Comparison of ENCODE assay signal across 23 cellular contexts in the genomic region with DNA sequence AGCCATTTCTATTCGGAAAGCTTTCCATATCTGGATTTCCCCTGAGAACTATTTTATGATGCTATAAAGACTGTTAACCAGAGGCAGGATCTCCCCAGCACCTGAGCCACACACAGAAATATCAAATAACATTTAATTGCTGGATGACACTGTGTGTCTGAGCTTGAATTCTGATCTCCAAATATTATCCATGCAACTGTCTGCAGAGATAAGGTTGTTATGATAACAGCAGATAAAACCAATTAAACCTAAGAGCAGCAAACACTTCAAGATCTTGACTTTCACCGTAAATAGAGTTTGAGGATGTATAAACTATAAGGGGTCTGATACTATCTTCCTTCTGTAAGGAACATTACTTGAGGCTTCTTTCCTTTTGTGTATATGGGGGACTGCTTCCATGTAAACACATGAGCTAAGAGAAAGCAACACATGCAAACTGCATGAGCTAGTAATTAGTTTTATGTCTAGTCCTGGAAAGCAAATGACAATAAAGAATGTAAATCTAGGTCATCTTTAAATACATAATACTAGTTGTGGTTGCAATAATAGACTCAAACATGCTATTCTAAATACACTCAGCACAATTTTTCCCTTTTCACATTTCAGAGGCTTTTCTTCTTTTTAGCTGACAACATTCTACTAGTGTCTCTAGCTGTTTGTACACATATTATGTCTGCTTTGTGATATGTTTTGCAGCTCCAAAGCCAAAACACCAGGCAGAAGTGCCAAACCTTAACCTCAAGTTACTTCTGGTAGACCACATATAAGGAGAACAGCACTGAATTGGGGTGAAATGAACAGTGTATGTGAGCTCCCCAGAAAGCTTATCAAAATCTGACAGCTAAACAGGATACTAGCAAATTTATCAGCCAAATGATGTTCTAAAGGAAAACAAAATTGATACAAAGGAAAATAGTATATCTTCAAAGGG.
DNase-seq lines count a peak whose midpoint lies in the region; ATAC-seq lines count a peak whose summit lies in the region.
"Had no signal": no experiment of that assay in that cellular context is flagged by ENCODE, and none has a peak within 500 bp of the region (broad histone marks: within the 10 kb centered on the region; RNA-seq: fewer than 3 reads in every experiment).

No MANE protein-coding gene starts in this region.

- intact Hi-C loops in left colon (cut with DNase I, micrococcal nuclease) = no loop called here

- peaks cover 9% of the 10 kb centered on the region for H3K4me1 ChIP-seq in mesenchymal stem cell (ENCODE audit: control insufficient read depth, insufficient read depth, low read depth, low read length)
- H3K4me1 ChIP-seq: transverse colon had no signal

- H3K4ac ChIP-seq in mesenchymal stem cell (ENCODE audit: low read depth in 1 of 2, low read length in 2 of 2) = no peak overlapping the region

- no peak overlapping the region for H3K14ac ChIP-seq in mesenchymal stem cell (ENCODE audit: low read length in 2 of 2)

- no peaks in the 10 kb centered on the region for H3K9me3 ChIP-seq in mesenchymal stem cell (ENCODE audit: control insufficient read depth, low read length)
- H3K9me3 ChIP-seq: MG63, stomach, transverse colon had no signal

- H2BK15ac ChIP-seq in mesenchymal stem cell (ENCODE audit: low read depth, poor library complexity, severe bottlenecking) = no peak overlapping the region

- H2BK120ac ChIP-seq in mesenchymal stem cell (ENCODE audit: low read depth, low read length) = no peak overlapping the region

- H4K8ac ChIP-seq in mesenchymal stem cell (ENCODE audit: low read length) = no peak overlapping the region

- H3K36me3 ChIP-seq in mesenchymal stem cell (ENCODE audit: control insufficient read depth in 1 of 2, insufficient read depth in 2 of 2, low read depth in 1 of 2, low read length in 2 of 2) (no peaks in the 10 kb centered on the region), H7 (replicated peaks; ENCODE audit: control insufficient read depth, insufficient read depth, low read length) (no peaks in the 10 kb centered on the region)
- H3K36me3 ChIP-seq: MG63, stomach, transverse colon, WERI-Rb-1 had no signal

- no peak overlapping the region for H4K91ac ChIP-seq in mesenchymal stem cell (ENCODE audit: low read length)

- H3K27ac ChIP-seq in mesenchymal stem cell (ENCODE audit: low read length, poor library complexity, severe bottlenecking) (no peak overlapping the region), caudate nucleus (ENCODE audit: low read depth, low read length) (no peak overlapping the region)
- H3K27ac ChIP-seq: 22Rv1, GM23248, stomach, transverse colon, WERI-Rb-1 had no signal

- WGBS in mesenchymal stem cell = 80% methylated on average over 1 of the region's 2 CpGs

- H3K27me3 ChIP-seq in mesenchymal stem cell (ENCODE audit: control insufficient read depth in 1 of 2, insufficient read depth in 1 of 2, low read length in 2 of 2) = no peaks in the 10 kb centered on the region
- no peaks in the 10 kb centered on the region for H3K27me3 ChIP-seq in H7 (ENCODE audit: control insufficient read depth, insufficient read depth, low read length)
- H3K27me3 ChIP-seq: MG63, stomach, transverse colon had no signal

- DNase-seq in NCI-H1092 treated with DMSO at 0.1 percent for 48 hours (lab: John Stamatoyannopoulos, UW) (peak; percentile 39), NCI-H1092 (lab: John Stamatoyannopoulos, UW) (no peak), NCI-H146 (lab: John Stamatoyannopoulos, UW) (peak; percentile 65), NCI-H748 treated with DMSO at 0.1 percent for 48 hours (lab: John Stamatoyannopoulos, UW) (peak; percentile 81), mesenchymal stem cell (no peak), caudate nucleus (lab: John Stamatoyannopoulos, UW) (no peak), left colon (no peak), H7 (no peak)
- DNase-seq: activated CD4-positive, alpha-beta T cell treated with anti-CD3 and anti-CD28 coated beads, Interleukin-2, amount 10 ng/mL, durations not matched to agents 7 days and 5 days; activated CD8-positive, alpha-beta memory T cell treated with anti-CD3 and anti-CD28 coated beads, Interleukin-2, amount 10 ng/mL, durations not matched to agents 7 days and 5 days; activated naive CD4-positive, alpha-beta T cell treated with anti-CD3 and anti-CD28 coated beads, Interleukin-2, amount 50 U/mL, for 16 hours; AML-193; anterior cingulate cortex; CD8-positive, alpha-beta T cell; DMS53; GM23248; MG63; NCI-H524 treated with DMSO at 0.1 percent for 48 hours; stimulated activated CD8-positive, alpha-beta memory T cell treated with anti-CD3 and anti-CD28 coated beads, Interleukin-4, amount 100 ng/mL, for 48 hours; stomach; transverse colon; WERI-Rb-1 had no signal

- no peak for ATAC-seq in left colon
- ATAC-seq: activated CD8-positive, alpha-beta memory T cell treated with anti-CD3 and anti-CD28 coated beads, Interleukin-2, amount 10 ng/mL, durations not matched to agents 7 days and 5 days; CD8-positive, alpha-beta T cell had no signal

- H2BK12ac ChIP-seq in mesenchymal stem cell (ENCODE audit: low read length in 2 of 2) = peak overlapping the region in 1 of 2 experiments; percentile 18

- no peak overlapping the region for H2BK5ac ChIP-seq in mesenchymal stem cell (ENCODE audit: low read depth, low read length, poor library complexity, severe bottlenecking)

- H2AK5ac ChIP-seq in mesenchymal stem cell (ENCODE audit: low read length, severe bottlenecking) = peak overlapping the region; percentile 66

- H3K9ac ChIP-seq in mesenchymal stem cell (ENCODE audit: low read length) = no peak overlapping the region
- H3K9ac ChIP-seq: GM23248 had no signal

- H3K23ac ChIP-seq in mesenchymal stem cell (ENCODE audit: low read length in 2 of 2) = no peak overlapping the region

- no peak overlapping the region for H3K4me2 ChIP-seq in mesenchymal stem cell (ENCODE audit: low read length, poor library complexity, severe bottlenecking)

- H3K18ac ChIP-seq in mesenchymal stem cell (ENCODE audit: low read depth in 1 of 2, low read length in 2 of 2) = no peak overlapping the region

- peaks cover 14% of the 10 kb centered on the region for H3K79me1 ChIP-seq in mesenchymal stem cell (replicated peaks; ENCODE audit: low read length, poor library complexity, severe bottlenecking)

- H3K4me3 ChIP-seq in mesenchymal stem cell (ENCODE audit: insufficient read depth in 1 of 2, low read depth in 1 of 2, low read length in 2 of 2) (no peak overlapping the region), H7 (ENCODE audit: insufficient read depth, low read depth, low read length) (no peak overlapping the region)
- H3K4me3 ChIP-seq: GM23248, MG63, stomach, transverse colon had no signal

- H2AFZ ChIP-seq in mesenchymal stem cell (ENCODE audit: low read depth, low read length) = no peak overlapping the region
- H2AFZ ChIP-seq: GM23248 had no signal

Comparison
In these comparisons a context has a peak if more than half of its experiments do, and no peak if none do; other contexts are left out.
1. DNase-seq: peak in NCI-H1092 treated with DMSO at 0.1 percent for 48 hours (single experiment), NCI-H146 (single experiment) and NCI-H748 treated with DMSO at 0.1 percent for 48 hours (single experiment); none in NCI-H1092 (single experiment), mesenchymal stem cell (single experiment), caudate nucleus (0 of 61), left colon (0 of 2) and H7 (single experiment).